Comparison of ENCODE assay signal across 1 cellular context in the genomic region with DNA sequence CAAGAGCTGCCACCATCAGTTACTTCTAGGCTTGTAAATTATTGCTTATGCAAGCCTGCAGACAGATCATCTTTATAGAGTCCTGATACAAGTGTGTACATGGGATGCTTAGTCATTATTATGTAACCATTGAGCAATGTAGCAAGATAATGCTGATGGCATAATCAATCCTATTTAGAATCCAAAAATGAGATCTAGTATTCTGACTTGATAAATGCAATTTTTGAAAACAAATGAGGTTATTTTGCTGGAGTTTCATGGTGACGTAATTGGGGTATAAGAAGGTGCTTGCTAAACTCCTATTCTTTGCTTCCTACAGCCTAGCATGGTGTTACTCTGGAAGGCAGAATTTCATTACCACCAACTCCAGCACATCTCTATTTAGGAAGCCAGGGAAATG.
A peak's percentile ranks its signal among the peaks of the same experiment; 100 is the strongest.
TF ChIP-seq lines count a peak whose summit lies in the region.

No MANE protein-coding gene starts in this region.

TF ChIP-seq in HepG2, 621 proteins besides CTCF, POLR2A, EP300 and RAD21 (continued from another document):
- peak; percentile 70 for TF ChIP-seq ATF7 (IDR thresholded peaks at IDR 0.05)
- TF ChIP-seq ATF7 (CRISPR knock-in tag; IDR thresholded peaks at IDR 0.05), result no peak
- TF ChIP-seq ZNF589 (CRISPR knock-in tag; conservative IDR thresholded peaks at IDR 0.05), result no peak
- TF ChIP-seq ZNF251 (CRISPR knock-in tag; IDR thresholded peaks at IDR 0.05), result no peak
- TF ChIP-seq ZBTB8A (CRISPR knock-in tag; IDR thresholded peaks at IDR 0.05; ENCODE audit: borderline replicate concordance, low read depth), result no peak
- TF ChIP-seq ZNF451 (CRISPR knock-in tag; IDR thresholded peaks at IDR 0.05), result no peak
